ENCODE assay signal across 16 cellular contexts in the genomic region with DNA sequence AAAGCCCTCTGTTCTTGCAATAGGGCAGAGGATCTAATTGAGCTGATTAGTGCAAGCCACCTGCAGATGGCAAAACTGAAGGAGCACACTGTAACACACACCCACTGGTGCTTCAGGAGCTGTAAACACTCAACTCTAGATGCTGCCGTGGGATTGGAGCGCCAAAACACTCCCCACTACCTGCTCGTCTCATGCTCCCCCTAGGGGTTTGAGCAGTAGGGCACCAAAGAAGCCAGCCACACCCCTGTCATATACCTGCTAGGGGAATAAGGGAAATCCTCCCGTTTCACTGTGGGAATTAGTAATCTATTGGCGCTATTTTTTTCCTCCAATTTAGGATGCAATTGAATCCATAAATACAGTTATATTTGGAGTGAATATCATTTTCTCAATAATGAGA.
"Had no signal": no experiment of that assay in that cellular context is flagged by ENCODE, and none has a peak within 500 bp of the region (broad histone marks: within the 10 kb centered on the region; RNA-seq: fewer than 3 reads in every experiment).

No MANE protein-coding gene starts in this region.

- H3K4me1 Mint-ChIP-seq: natural killer cell; stimulated activated memory B cell treated with anti-CD40 and anti-IgM and Interleukin-4, amounts not matched to agents 10 μg/mL and 1 μg/mL and 100 μg/mL, for 72 hours had no signal

- H3K4me1 ChIP-seq: breast epithelium, left ventricle myocardium inferior, parathyroid adenoma had no signal

- H3K79me2 ChIP-seq: parathyroid adenoma had no signal

- H3K27me3 ChIP-seq: breast epithelium, neutrophil had no signal

- H2AFZ ChIP-seq: parathyroid adenoma had no signal

- H3K36me3 ChIP-seq: breast epithelium, left ventricle myocardium inferior, neutrophil had no signal

- H3K4me3 ChIP-seq: breast epithelium, left ventricle myocardium inferior had no signal

- DNase-seq: activated CD4-positive, alpha-beta T cell treated with anti-CD3 and anti-CD28 coated beads, Interleukin-2, amount 50 U/mL, for 4 hours; activated naive CD4-positive, alpha-beta T cell; activated T-cell treated with anti-CD3 and anti-CD28 coated beads for 4 hours; aorta; cerebellar nuclear complex; effector CD8-positive, alpha-beta T cell; foreskin fibroblast; hippocampal formation; left ventricle myocardium inferior; mesenchymal stem cell; natural killer cell; stimulated activated CD4-positive, alpha-beta T cell treated with anti-CD3 and anti-CD28 coated beads, Interleukin-12 subunit alpha, Interleukin-12 subunit beta, amount 100 ng/mL, for 4 hours had no signal

- H3K36me3 Mint-ChIP-seq: natural killer cell; stimulated activated memory B cell treated with anti-CD40 and anti-IgM and Interleukin-4, amounts not matched to agents 10 μg/mL and 1 μg/mL and 100 μg/mL, for 72 hours had no signal

- H3K9ac ChIP-seq: parathyroid adenoma had no signal

- H3K9me3 Mint-ChIP-seq: stimulated activated memory B cell treated with anti-CD40 and anti-IgM and Interleukin-4, amounts not matched to agents 10 μg/mL and 1 μg/mL and 100 μg/mL, for 72 hours had no signal

- H3K27ac ChIP-seq: breast epithelium, left ventricle myocardium inferior, neutrophil, parathyroid adenoma had no signal

- H3K9me3 ChIP-seq: breast epithelium, left ventricle myocardium inferior, neutrophil had no signal

- ATAC-seq: natural killer cell; stimulated activated memory B cell treated with anti-CD40 and anti-IgM and Interleukin-4, amounts not matched to agents 10 μg/mL and 1 μg/mL and 100 μg/mL, for 72 hours had no signal

- H3K27ac Mint-ChIP-seq: natural killer cell; stimulated activated memory B cell treated with anti-CD40 and anti-IgM and Interleukin-4, amounts not matched to agents 10 μg/mL and 1 μg/mL and 100 μg/mL, for 72 hours had no signal

- H3K27me3 Mint-ChIP-seq: stimulated activated memory B cell treated with anti-CD40 and anti-IgM and Interleukin-4, amounts not matched to agents 10 μg/mL and 1 μg/mL and 100 μg/mL, for 72 hours had no signal

- H3K4me3 Mint-ChIP-seq: natural killer cell; stimulated activated memory B cell treated with anti-CD40 and anti-IgM and Interleukin-4, amounts not matched to agents 10 μg/mL and 1 μg/mL and 100 μg/mL, for 72 hours had no signal
